17 cellular contexts compared by ENCODE assay signal in genomic region chr18:24632158-24632988, GRCh38.
DNase-seq lines count a peak whose midpoint lies in the region; ATAC-seq and TF ChIP-seq lines count a peak whose summit lies in the region.
"Had no signal": no experiment of that assay in that cellular context is flagged by ENCODE, and none has a peak within 500 bp of the region (broad histone marks: within the 10 kb centered on the region; RNA-seq: fewer than 3 reads in every experiment).

No MANE protein-coding gene starts in this region.

- H3K9ac ChIP-seq in IMR-90 (ENCODE audit: low read depth, low read length): no peak overlapping the region
- H3K9ac ChIP-seq: SK-N-SH had no signal

- ATAC-seq in IMR-90 (ENCODE audit: low read depth) (no peak), HG03280 (IDR thresholded peaks at IDR 0.05; ENCODE audit: unreplicated experiment) (no peak)
- ATAC-seq: CD8-positive, alpha-beta T cell had no signal

- WGBS in IMR-90 (ENCODE audit: extremely low coverage in 2 of 2, insufficient read length in 1 of 2), 2 experiments: 90% methylated on average over 8 of the region's 15 CpGs; no CpG with 5 or more reads in 1 of the 2 experiments
- WGBS in hepatocyte (ENCODE audit: low lambda C conversion rate, missing lambda C conversion rate): 88% methylated on average over 15 of the region's 15 CpGs

- peak overlapping the region; percentile 44; the same call in 1 of the 2 replicates for H4K5ac ChIP-seq in IMR-90 (ENCODE audit: low read depth, low read length)

- no peaks in the 10 kb centered on the region for H3K79me2 ChIP-seq in hepatocyte

- intact Hi-C loops in IMR-90 (cut with micrococcal nuclease): no loop called here

- H2AK9ac ChIP-seq in IMR-90 (replicated peaks; ENCODE audit: low read depth, low read length, poor library complexity): no peak overlapping the region

- peak; percentile 56 for DNase-seq in DMS153 (lab: John Stamatoyannopoulos, UW)
- DNase-seq in IMR-90: no peak
- DNase-seq in NCI-H69 (lab: John Stamatoyannopoulos, UW): peak; percentile 93
- no peak for DNase-seq in hepatocyte (ENCODE audit: low spot score)
- no peak for DNase-seq in GM19240 (ENCODE audit: insufficient read length, low spot score)
- DNase-seq: CD8-positive, alpha-beta T cell; kidney; NCI-H1694; SK-N-SH; spleen; stimulated activated CD4-positive, alpha-beta T cell treated with anti-CD3 and anti-CD28 coated beads, Interleukin-4, amount 100 ng/mL, for 1 hour; stimulated activated naive CD4-positive, alpha-beta T cell; T-helper 2 cell had no signal

- H3K18ac ChIP-seq in IMR-90 (ENCODE audit: low read depth, low read length): peak overlapping the region; percentile 24; the same call in 1 of the 2 replicates

- peak overlapping the region; percentile 44 for H2BK5ac ChIP-seq in IMR-90 (ENCODE audit: low read depth, low read length, poor library complexity, severe bottlenecking)

- peak overlapping the region; percentile 78 for H2BK120ac ChIP-seq in IMR-90 (ENCODE audit: low read depth, low read length)

- H3K4me1 ChIP-seq in IMR-90 (ENCODE audit: control insufficient read depth, insufficient read depth, low read length): peaks cover 15% of the 10 kb centered on the region
- no peaks in the 10 kb centered on the region for H3K4me1 ChIP-seq in hepatocyte (ENCODE audit: insufficient read depth)

- CTCF ChIA-PET in IMR-90 (lab: Yijun Ruan, JAX): no interaction called here

- H3K36me3 ChIP-seq in IMR-90 (ENCODE audit: control insufficient read depth, insufficient read depth, low read length): no peaks in the 10 kb centered on the region
- no peaks in the 10 kb centered on the region for H3K36me3 ChIP-seq in hepatocyte (replicated peaks; ENCODE audit: insufficient read depth, low read depth)
- H3K36me3 ChIP-seq: spleen, thoracic aorta had no signal

- H3K9me3 ChIP-seq in IMR-90 (ENCODE audit: control insufficient read depth, insufficient read depth, low read length) (no peaks in the 10 kb centered on the region), iPS-18c (ENCODE audit: control insufficient read depth, insufficient read depth, low read length) (no peaks in the 10 kb centered on the region), hepatocyte (ENCODE audit: low read depth) (no peaks in the 10 kb centered on the region)
- H3K9me3 ChIP-seq: SK-N-SH, spleen, thoracic aorta had no signal

- dilution Hi-C loops in IMR-90 (cut with HindIII; ENCODE audit: low sequenced_read_pairs, unreplicated experiment): no loop called here

- H4K20me1 ChIP-seq in IMR-90 (ENCODE audit: insufficient read depth, low read length) (no peaks in the 10 kb centered on the region), hepatocyte (ENCODE audit: insufficient read depth, poor library complexity, severe bottlenecking) (no peaks in the 10 kb centered on the region)

- peak overlapping the region in 1 of 2 experiments; percentile 61; a peak in 1 of 4 replicates for H4K8ac ChIP-seq in IMR-90 (ENCODE audit: low read depth in 2 of 2, low read length in 2 of 2)

- H3K9me2 ChIP-seq in hepatocyte (replicated peaks; ENCODE audit: insufficient read depth): no peaks in the 10 kb centered on the region
- H3K9me2 ChIP-seq: SK-N-SH had no signal

- H3K23ac ChIP-seq in IMR-90 (ENCODE audit: low read depth, low read length): no peak overlapping the region

- peak overlapping the region; percentile 18; the same call in 2 of the 3 replicates for H2BK15ac ChIP-seq in IMR-90 (ENCODE audit: low read depth, low read length)

- H3K9me1 ChIP-seq in IMR-90 (ENCODE audit: insufficient read depth, low read length): peaks cover 3% of the 10 kb centered on the region

- peak overlapping the region; percentile 37 for H2AK5ac ChIP-seq in IMR-90 (ENCODE audit: low read depth, low read length)

- TF ChIP-seq RAD21 in IMR-90 (IDR thresholded peaks at IDR 0.05; ENCODE audit: low read length): no peak

- BruUV-seq in IMR-90 (replicated peaks; lab: Mats Ljungman, UMichigan): no TSS peak

- in situ Hi-C loops in IMR-90 (cut with MboI; ENCODE audit: low sequenced_read_pairs): no loop called here

- no peaks in the 10 kb centered on the region for H3K79me1 ChIP-seq in IMR-90 (ENCODE audit: low read depth in 1 of 2, low read length in 2 of 2)

- H3K27ac ChIP-seq in IMR-90 (ENCODE audit: insufficient read depth, low read length) (no peak overlapping the region), hepatocyte (no peak overlapping the region)
- H3K27ac ChIP-seq: epithelial cell of prostate, spleen, thoracic aorta had no signal

- peak overlapping the region; percentile 64 for H2BK20ac ChIP-seq in IMR-90 (ENCODE audit: low read depth, low read length)

- H2AFZ ChIP-seq in IMR-90 (replicated peaks; ENCODE audit: low read length, poor library complexity) (peak overlapping the region; percentile 54), hepatocyte (no peak overlapping the region)

- peak overlapping the region; percentile 38; the same call in 1 of the 2 replicates for H3K14ac ChIP-seq in IMR-90 (replicated peaks; ENCODE audit: low read depth, low read length)

- H3K4me3 ChIP-seq in IMR-90 (ENCODE audit: insufficient read depth, low read depth, low read length): no peak overlapping the region
- peak overlapping the region; percentile 15; the same call in 1 of the 2 replicates for H3K4me3 ChIP-seq in iPS-18c (ENCODE audit: insufficient read depth, low read depth, low read length)
- H3K4me3 ChIP-seq in hepatocyte: no peak overlapping the region
- H3K4me3 ChIP-seq: spleen had no signal

- H3K4me2 ChIP-seq in IMR-90 (ENCODE audit: low read depth, low read length) (no peak overlapping the region; the same call in 1 of the 2 replicates), hepatocyte (no peak overlapping the region)
- H3K4me2 ChIP-seq: SK-N-SH had no signal

- H3K56ac ChIP-seq in IMR-90 (ENCODE audit: extremely low read depth, insufficient read depth, low read length): no peak overlapping the region

- POLR2A ChIA-PET in IMR-90 (lab: Charles Lee; ENCODE audit: unreplicated experiment): no interaction called here

- H3K4ac ChIP-seq in IMR-90 (ENCODE audit: low read depth, low read length): peak overlapping the region; percentile 49

- peak overlapping the region; percentile 53; the same call in 1 of the 2 replicates for H4K91ac ChIP-seq in IMR-90 (ENCODE audit: insufficient read depth, low read depth, low read length)

- TF ChIP-seq CTCF in IMR-90 (conservative IDR thresholded peaks at IDR 0.05; ENCODE audit: low read depth, low read length) (no peak), hepatocyte (IDR thresholded peaks at IDR 0.05; ENCODE audit: poor library complexity) (no peak)

- H3K27me3 ChIP-seq in IMR-90 (ENCODE audit: control insufficient read depth, insufficient read depth, low read length) (no peaks in the 10 kb centered on the region), hepatocyte (no peaks in the 10 kb centered on the region)

- no peak for TF ChIP-seq POLR2A in IMR-90 (IDR thresholded peaks at IDR 0.05; ENCODE audit: low read depth, low read length)

TF ChIP-seq in IMR-90, 13 proteins besides CTCF, POLR2A, EP300 and RAD21:
- TF ChIP-seq SMC3 (IDR thresholded peaks at IDR 0.05; ENCODE audit: low read depth, low read length) (no peak), CEBPB (IDR thresholded peaks at IDR 0.05; ENCODE audit: low read depth, low read length) (no peak), NFE2L2 (IDR thresholded peaks at IDR 0.05; ENCODE audit: low read depth, low read length) (no peak), FOS (IDR thresholded peaks at IDR 0.05; ENCODE audit: low read depth, low read length) (no peak), USF2 (IDR thresholded peaks at IDR 0.05; ENCODE audit: low read depth, low read length) (no peak), MAFK (IDR thresholded peaks at IDR 0.05; ENCODE audit: low read depth, low read length) (no peak)

Comparison
In these comparisons a context has a peak if more than half of its experiments do, and no peak if none do; other contexts are left out.
1. DNase-seq: peak in DMS153 (single experiment) and NCI-H69 (single experiment); none in IMR-90 (single experiment), hepatocyte (single experiment) and GM19240 (single experiment).